1 cellular context compared by ENCODE assay signal in the genomic region with DNA sequence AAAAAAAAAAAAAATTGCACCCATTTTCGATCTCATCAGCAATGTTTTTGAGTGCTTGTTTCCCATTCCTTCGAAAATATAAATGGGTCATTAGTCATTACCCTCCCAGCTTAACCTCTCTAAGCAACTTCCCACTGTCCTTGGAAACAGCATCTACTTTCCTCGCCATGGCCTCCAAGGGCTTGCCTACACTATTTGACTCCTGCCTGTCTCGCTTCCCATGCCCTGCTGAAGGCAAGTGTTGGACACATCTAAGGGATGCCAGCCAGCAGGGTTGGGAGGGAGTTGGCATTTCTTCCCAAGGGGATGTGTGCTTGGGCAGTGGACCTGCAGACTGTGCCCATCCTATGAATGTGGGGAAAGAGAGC.
A peak's percentile ranks its signal among the peaks of the same experiment; 100 is the strongest.
TF ChIP-seq lines count a peak whose summit lies in the region.

No MANE protein-coding gene starts in this region.

TF ChIP-seq in HEK293, 187 proteins besides CTCF, POLR2A, EP300 and RAD21:
- TF ChIP-seq, protein P1, sequence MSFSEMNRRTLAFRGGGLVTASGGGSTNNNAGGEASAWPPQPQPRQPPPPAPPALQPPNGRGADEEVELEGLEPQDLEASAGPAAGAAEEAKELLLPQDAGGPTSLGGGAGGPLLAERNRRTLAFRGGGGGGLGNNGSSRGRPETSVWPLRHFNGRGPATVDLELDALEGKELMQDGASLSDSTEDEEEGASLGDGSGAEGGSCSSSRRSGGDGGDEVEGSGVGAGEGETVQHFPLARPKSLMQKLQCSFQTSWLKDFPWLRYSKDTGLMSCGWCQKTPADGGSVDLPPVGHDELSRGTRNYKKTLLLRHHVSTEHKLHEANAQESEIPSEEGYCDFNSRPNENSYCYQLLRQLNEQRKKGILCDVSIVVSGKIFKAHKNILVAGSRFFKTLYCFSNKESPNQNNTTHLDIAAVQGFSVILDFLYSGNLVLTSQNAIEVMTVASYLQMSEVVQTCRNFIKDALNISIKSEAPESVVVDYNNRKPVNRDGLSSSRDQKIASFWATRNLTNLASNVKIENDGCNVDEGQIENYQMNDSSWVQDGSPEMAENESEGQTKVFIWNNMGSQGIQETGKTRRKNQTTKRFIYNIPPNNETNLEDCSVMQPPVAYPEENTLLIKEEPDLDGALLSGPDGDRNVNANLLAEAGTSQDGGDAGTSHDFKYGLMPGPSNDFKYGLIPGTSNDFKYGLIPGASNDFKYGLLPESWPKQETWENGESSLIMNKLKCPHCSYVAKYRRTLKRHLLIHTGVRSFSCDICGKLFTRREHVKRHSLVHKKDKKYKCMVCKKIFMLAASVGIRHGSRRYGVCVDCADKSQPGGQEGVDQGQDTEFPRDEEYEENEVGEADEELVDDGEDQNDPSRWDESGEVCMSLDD (tag by site-specific recombination; IDR thresholded peaks at IDR 0.05) = 0 out of 2 replicates have a peak, but pooled peaks have one; percentile 34
- no peak for TF ChIP-seq ZNF624 (tag by site-specific recombination; IDR thresholded peaks at IDR 0.05)
- TF ChIP-seq, protein P2, sequence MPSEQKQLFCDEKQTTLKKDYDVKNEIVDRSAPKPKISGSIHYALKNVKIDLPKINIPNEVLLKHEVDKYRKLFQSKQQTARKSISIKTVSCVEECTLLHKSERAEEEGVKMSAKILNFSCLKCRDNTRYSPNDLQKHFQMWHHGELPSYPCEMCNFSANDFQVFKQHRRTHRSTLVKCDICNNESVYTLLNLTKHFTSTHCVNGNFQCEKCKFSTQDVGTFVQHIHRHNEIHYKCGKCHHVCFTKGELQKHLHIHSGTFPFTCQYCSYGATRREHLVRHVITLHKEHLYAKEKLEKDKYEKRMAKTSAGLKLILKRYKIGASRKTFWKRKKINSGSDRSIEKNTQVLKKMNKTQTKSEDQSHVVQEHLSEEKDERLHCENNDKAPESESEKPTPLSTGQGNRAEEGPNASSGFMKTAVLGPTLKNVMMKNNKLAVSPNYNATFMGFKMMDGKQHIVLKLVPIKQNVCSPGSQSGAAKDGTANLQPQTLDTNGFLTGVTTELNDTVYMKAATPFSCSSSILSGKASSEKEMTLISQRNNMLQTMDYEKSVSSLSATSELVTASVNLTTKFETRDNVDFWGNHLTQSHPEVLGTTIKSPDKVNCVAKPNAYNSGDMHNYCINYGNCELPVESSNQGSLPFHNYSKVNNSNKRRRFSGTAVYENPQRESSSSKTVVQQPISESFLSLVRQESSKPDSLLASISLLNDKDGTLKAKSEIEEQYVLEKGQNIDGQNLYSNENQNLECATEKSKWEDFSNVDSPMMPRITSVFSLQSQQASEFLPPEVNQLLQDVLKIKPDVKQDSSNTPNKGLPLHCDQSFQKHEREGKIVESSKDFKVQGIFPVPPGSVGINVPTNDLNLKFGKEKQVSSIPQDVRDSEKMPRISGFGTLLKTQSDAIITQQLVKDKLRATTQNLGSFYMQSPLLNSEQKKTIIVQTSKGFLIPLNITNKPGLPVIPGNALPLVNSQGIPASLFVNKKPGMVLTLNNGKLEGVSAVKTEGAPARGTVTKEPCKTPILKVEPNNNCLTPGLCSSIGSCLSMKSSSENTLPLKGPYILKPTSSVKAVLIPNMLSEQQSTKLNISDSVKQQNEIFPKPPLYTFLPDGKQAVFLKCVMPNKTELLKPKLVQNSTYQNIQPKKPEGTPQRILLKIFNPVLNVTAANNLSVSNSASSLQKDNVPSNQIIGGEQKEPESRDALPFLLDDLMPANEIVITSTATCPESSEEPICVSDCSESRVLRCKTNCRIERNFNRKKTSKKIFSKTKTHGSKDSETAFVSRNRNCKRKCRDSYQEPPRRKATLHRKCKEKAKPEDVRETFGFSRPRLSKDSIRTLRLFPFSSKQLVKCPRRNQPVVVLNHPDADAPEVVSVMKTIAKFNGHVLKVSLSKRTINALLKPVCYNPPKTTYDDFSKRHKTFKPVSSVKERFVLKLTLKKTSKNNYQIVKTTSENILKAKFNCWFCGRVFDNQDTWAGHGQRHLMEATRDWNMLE (tag by site-specific recombination; conservative IDR thresholded peaks at IDR 0.05; ENCODE audit: low read depth) = no peak
